ENCODE assay signal across 9 cellular contexts in the genomic region with DNA sequence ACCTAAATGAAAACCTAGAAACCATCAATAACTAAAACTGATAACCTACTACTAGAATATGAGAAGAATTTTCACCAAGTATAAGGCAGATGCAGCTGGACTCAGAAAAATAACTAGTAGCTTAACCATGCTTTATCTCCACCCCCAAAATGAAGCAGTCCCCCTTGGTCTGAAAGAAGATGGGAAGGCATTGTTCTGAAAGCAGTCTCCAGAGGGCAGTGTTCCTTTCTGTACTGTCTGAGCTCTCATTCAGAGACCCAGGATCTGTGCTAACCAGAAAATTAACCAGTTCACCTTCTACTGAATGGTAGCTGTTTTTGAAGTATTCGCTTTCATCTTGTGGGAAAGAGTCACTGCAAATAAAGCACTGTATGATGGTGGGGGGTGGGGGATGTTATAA.
DNase-seq lines count a peak whose midpoint lies in the region; ATAC-seq and TF ChIP-seq lines count a peak whose summit lies in the region.
"Had no signal": no experiment of that assay in that cellular context is flagged by ENCODE, and none has a peak within 500 bp of the region (broad histone marks: within the 10 kb centered on the region; RNA-seq: fewer than 3 reads in every experiment).

No MANE protein-coding gene starts in this region.

- no peaks in the 10 kb centered on the region for H3K36me3 ChIP-seq in GM06990 (ENCODE audit: control insufficient read depth, insufficient read depth, low read length)
- no peaks in the 10 kb centered on the region for H3K36me3 ChIP-seq in CD8-positive, alpha-beta memory T cell (ENCODE audit: insufficient read depth, low read length)

- no peaks in the 10 kb centered on the region for H3K36me3 Mint-ChIP-seq in WTC11
- H3K36me3 Mint-ChIP-seq in CD8-positive, alpha-beta memory T cell, result no peaks in the 10 kb centered on the region

- H3K9me3 Mint-ChIP-seq in WTC11, result no peaks in the 10 kb centered on the region
- H3K9me3 Mint-ChIP-seq in CD8-positive, alpha-beta memory T cell, result no peaks in the 10 kb centered on the region

- H3K4me1 ChIP-seq in CD8-positive, alpha-beta memory T cell (ENCODE audit: insufficient read depth, low read length), result no peaks in the 10 kb centered on the region

- no peaks in the 10 kb centered on the region for H3K27me3 Mint-ChIP-seq in WTC11 (ENCODE audit: low read depth)
- H3K27me3 Mint-ChIP-seq in CD8-positive, alpha-beta memory T cell, result peaks cover 7 to 45% of the 10 kb centered on the region in 2 donors

- H3K9me3 ChIP-seq in CD8-positive, alpha-beta memory T cell (ENCODE audit: low read length), result no peaks in the 10 kb centered on the region

- no peak overlapping the region for H3K27ac Mint-ChIP-seq in WTC11
- H3K27ac Mint-ChIP-seq in CD8-positive, alpha-beta memory T cell, result no peak overlapping the region

- H3K4me3 Mint-ChIP-seq in WTC11, result no peak overlapping the region
- H3K4me3 Mint-ChIP-seq in CD8-positive, alpha-beta memory T cell, result no peak overlapping the region

- no peaks in the 10 kb centered on the region; the same call in 1 of the 2 replicates for H3K27me3 ChIP-seq in GM06990 (replicated peaks; ENCODE audit: control insufficient read depth, insufficient read depth, low read length)
- peaks cover 6% of the 10 kb centered on the region for H3K27me3 ChIP-seq in CD8-positive, alpha-beta memory T cell (ENCODE audit: insufficient read depth, low read length, poor library complexity, severe bottlenecking)

- no peak for DNase-seq in GM06990 (ENCODE audit: extremely low read depth, insufficient read length)
- no peak for DNase-seq in LNCaP clone FGC (ENCODE audit: low read depth)
- peak; percentile 22 for DNase-seq in WTC11 (ENCODE audit: low spot score)
- DNase-seq in left lobe of liver (ENCODE audit: low spot score), result no peak
- no peak for DNase-seq in GM20000 (ENCODE audit: low spot score)
- DNase-seq in CD8-positive, alpha-beta memory T cell, result no peak
- DNase-seq in activated CD4-positive, CD25-positive, alpha-beta regulatory T cell (lab: John Stamatoyannopoulos, UW), result no peak
- DNase-seq: right cardiac atrium had no signal

- no peak overlapping the region for H3K27ac ChIP-seq in CD8-positive, alpha-beta memory T cell (ENCODE audit: low read depth, low read length)

- POLR2A ChIA-PET in WTC11 (lab: Charles Lee), result no interaction called here
- POLR2A ChIA-PET in CD8-positive, alpha-beta memory T cell (lab: Charles Lee), result no interaction called here

- CTCF ChIA-PET in WTC11 (lab: Charles Lee), result interaction anchor here (0.6 to 1.6 kb wide), 24 partner anchors 10 to 313 kb away, joined by 3 to 17 read pairs (median 4); a partner anchor contains a TSS
- CTCF ChIA-PET in CD8-positive, alpha-beta memory T cell (lab: Charles Lee), result interaction anchor here (0.6 to 1.2 kb wide), 3 partner anchors 11 to 35 kb away, joined by 3 to 4 read pairs (median 4); no protein-coding TSS in a partner anchor

- ATAC-seq in WTC11 (peak; percentile 95), left lobe of liver (peak; percentile 79), HG03432 (IDR thresholded peaks at IDR 0.05; ENCODE audit: unreplicated experiment) (no peak)

- H3K4me1 Mint-ChIP-seq in WTC11, result peaks cover 22% of the 10 kb centered on the region
- H3K4me1 Mint-ChIP-seq in CD8-positive, alpha-beta memory T cell, result no peaks in the 10 kb centered on the region

- TF ChIP-seq CTCF in GM06990 (IDR thresholded peaks at IDR 0.05; ENCODE audit: insufficient read depth, low read length, poor library complexity, severe bottlenecking), result peak; percentile 66
- TF ChIP-seq CTCF in LNCaP clone FGC (IDR thresholded peaks at IDR 0.05; ENCODE audit: control insufficient read depth, extremely low read depth, insufficient read depth), result peak; percentile 64
- TF ChIP-seq CTCF in WTC11 (IDR thresholded peaks at IDR 0.05), result peak; percentile 39; the same call in 1 of the 2 replicates
- TF ChIP-seq CTCF in GM20000 (IDR thresholded peaks at IDR 0.05; ENCODE audit: extremely low read depth, missing control alignments), result no peak

- H3K4me3 ChIP-seq in GM06990 (replicated peaks; ENCODE audit: low read depth, low read length) (no peak overlapping the region), LNCaP clone FGC (ENCODE audit: low read depth, low read length) (no peak overlapping the region)
- H3K4me3 ChIP-seq in CD8-positive, alpha-beta memory T cell (ENCODE audit: low read length), result no peak overlapping the region

TF ChIP-seq in WTC11, 78 proteins besides CTCF, POLR2A, EP300 and RAD21:
- TF ChIP-seq FOXK1 (CRISPR knock-in tag; IDR thresholded peaks at IDR 0.05), result no peak
- TF ChIP-seq, protein P1, sequence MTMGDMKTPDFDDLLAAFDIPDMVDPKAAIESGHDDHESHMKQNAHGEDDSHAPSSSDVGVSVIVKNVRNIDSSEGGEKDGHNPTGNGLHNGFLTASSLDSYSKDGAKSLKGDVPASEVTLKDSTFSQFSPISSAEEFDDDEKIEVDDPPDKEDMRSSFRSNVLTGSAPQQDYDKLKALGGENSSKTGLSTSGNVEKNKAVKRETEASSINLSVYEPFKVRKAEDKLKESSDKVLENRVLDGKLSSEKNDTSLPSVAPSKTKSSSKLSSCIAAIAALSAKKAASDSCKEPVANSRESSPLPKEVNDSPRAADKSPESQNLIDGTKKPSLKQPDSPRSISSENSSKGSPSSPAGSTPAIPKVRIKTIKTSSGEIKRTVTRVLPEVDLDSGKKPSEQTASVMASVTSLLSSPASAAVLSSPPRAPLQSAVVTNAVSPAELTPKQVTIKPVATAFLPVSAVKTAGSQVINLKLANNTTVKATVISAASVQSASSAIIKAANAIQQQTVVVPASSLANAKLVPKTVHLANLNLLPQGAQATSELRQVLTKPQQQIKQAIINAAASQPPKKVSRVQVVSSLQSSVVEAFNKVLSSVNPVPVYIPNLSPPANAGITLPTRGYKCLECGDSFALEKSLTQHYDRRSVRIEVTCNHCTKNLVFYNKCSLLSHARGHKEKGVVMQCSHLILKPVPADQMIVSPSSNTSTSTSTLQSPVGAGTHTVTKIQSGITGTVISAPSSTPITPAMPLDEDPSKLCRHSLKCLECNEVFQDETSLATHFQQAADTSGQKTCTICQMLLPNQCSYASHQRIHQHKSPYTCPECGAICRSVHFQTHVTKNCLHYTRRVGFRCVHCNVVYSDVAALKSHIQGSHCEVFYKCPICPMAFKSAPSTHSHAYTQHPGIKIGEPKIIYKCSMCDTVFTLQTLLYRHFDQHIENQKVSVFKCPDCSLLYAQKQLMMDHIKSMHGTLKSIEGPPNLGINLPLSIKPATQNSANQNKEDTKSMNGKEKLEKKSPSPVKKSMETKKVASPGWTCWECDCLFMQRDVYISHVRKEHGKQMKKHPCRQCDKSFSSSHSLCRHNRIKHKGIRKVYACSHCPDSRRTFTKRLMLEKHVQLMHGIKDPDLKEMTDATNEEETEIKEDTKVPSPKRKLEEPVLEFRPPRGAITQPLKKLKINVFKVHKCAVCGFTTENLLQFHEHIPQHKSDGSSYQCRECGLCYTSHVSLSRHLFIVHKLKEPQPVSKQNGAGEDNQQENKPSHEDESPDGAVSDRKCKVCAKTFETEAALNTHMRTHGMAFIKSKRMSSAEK (CRISPR knock-in tag; IDR thresholded peaks at IDR 0.05; ENCODE audit: borderline replicate concordance), result no peak
- TF ChIP-seq JAZF1 (CRISPR knock-in tag; IDR thresholded peaks at IDR 0.05), result no peak
- TF ChIP-seq, protein P2, sequence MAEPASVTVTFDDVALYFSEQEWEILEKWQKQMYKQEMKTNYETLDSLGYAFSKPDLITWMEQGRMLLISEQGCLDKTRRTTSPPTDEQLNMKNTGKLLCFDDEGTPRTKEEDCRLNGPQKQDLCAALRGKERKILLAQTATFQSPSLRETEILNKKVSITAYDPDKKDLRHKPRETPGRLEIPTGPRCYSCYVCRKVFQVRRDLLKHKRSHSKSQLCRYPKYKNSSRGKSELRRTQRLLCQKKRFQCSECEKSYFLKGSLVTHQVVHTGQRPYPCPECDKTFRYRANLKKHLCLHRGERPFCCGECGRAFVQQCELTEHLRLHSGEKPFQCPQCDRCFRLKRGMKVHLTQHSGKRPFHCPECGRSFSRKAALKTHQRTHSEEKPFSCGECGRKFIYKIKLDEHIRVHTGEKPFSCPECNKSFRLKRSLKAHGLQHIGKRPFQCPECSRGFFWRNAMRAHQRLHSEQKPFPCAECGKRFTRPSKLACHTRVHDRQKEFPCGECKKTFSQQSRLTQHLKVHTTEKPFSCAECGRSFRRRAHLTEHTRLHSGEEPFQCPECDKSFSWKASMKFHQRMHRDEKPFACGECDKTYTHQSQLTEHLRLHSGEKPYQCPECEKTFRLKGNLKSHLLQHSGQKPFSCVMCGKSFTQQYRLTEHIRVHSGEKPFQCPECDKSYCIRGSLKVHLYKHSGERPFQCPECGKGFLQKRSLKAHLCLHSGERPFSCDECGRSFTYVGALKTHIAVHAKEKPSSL (CRISPR knock-in tag; conservative IDR thresholded peaks at IDR 0.05), result no peak
- TF ChIP-seq CREB1 (CRISPR knock-in tag; IDR thresholded peaks at IDR 0.05), result no peak
- TF ChIP-seq, protein P3, sequence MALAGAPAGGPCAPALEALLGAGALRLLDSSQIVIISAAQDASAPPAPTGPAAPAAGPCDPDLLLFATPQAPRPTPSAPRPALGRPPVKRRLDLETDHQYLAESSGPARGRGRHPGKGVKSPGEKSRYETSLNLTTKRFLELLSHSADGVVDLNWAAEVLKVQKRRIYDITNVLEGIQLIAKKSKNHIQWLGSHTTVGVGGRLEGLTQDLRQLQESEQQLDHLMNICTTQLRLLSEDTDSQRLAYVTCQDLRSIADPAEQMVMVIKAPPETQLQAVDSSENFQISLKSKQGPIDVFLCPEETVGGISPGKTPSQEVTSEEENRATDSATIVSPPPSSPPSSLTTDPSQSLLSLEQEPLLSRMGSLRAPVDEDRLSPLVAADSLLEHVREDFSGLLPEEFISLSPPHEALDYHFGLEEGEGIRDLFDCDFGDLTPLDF (CRISPR knock-in tag; IDR thresholded peaks at IDR 0.05), result no peak
- no peak for TF ChIP-seq ZBTB21 (CRISPR knock-in tag; IDR thresholded peaks at IDR 0.05; ENCODE audit: borderline replicate concordance)
- TF ChIP-seq SMAD4 (CRISPR knock-in tag; IDR thresholded peaks at IDR 0.05), result no peak
- no peak for TF ChIP-seq ZNF416 (CRISPR knock-in tag; IDR thresholded peaks at IDR 0.05)
